Comparison of ENCODE assay signal across 1 cellular context in the genomic region with DNA sequence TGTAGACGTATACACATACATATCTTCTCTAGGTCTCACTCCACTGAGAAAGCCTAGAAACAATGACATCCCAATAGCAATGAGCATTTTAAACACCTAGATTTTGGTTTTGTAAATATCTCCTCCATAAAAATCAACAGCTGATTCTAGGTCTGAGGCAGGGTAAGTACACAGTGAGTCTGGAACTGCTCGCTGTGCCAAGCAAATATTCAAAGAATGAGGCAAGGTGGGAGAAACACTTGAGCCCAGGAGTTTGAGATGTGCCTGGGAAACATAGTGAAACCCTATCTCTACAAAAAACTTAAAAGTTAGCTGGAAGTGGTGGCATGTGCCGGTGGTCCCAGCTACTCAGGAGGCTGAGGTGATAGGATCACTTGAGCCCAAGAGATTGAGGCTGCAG.
TF ChIP-seq lines count a peak whose summit lies in the region.

No MANE protein-coding gene starts in this region.

TF ChIP-seq in IMR-90, 13 proteins besides CTCF, POLR2A, EP300 and RAD21:
- TF ChIP-seq FOS (IDR thresholded peaks at IDR 0.05; ENCODE audit: low read depth, low read length) (no peak), MXI1 (IDR thresholded peaks at IDR 0.05; ENCODE audit: borderline replicate concordance, low read depth, low read length) (no peak), CEBPB (IDR thresholded peaks at IDR 0.05; ENCODE audit: low read depth, low read length) (no peak)
